In genomic region chr10:68559872-68560200, GRCh38 we compare ENCODE assay signal across 8 cellular contexts. TPM values are rescaled to one million over a fixed set of nuclear protein-coding genes. Genes with fewer than 3 reads are reported as not detected.
DNase-seq lines count a peak whose midpoint lies in the region; ATAC-seq and TF ChIP-seq lines count a peak whose summit lies in the region.

No MANE protein-coding gene starts in this region.

- H3K27me3 ChIP-seq in osteoblast (ENCODE audit: insufficient read depth, low read length), result no peaks in the 10 kb centered on the region

- H3K9me3 ChIP-seq in osteoblast (ENCODE audit: low read depth, low read length), result no peaks in the 10 kb centered on the region

- peak overlapping the region; percentile 84 for H2AFZ ChIP-seq in osteoblast (ENCODE audit: low read length)

- H4K20me1 ChIP-seq in osteoblast (ENCODE audit: insufficient read depth, low read length), result no peaks in the 10 kb centered on the region

- ATAC-seq in HG03097 (IDR thresholded peaks at IDR 0.05; ENCODE audit: low FRiP score, unreplicated experiment) (no peak), GM18498 (IDR thresholded peaks at IDR 0.05; ENCODE audit: unreplicated experiment) (no peak), GM21367 (IDR thresholded peaks at IDR 0.05; ENCODE audit: unreplicated experiment) (no peak)

- H3K4me1 ChIP-seq in osteoblast (ENCODE audit: insufficient read depth, low read length), result peaks cover 15% of the 10 kb centered on the region

- no peaks in the 10 kb centered on the region for H3K36me3 ChIP-seq in osteoblast (ENCODE audit: insufficient read depth, low read length)

- DNase-seq in GM12865 (ENCODE audit: low read depth), result no peak
- peak; percentile 47 for DNase-seq in RPMI8226
- DNase-seq in epithelial cell of proximal tubule (ENCODE audit: low read depth), result no peak
- peak; percentile 71 for DNase-seq in osteoblast (ENCODE audit: insufficient read length, low spot score, missing footprints)
- DNase-seq in NCI-H2227 (lab: John Stamatoyannopoulos, UW; ENCODE audit: unreplicated experiment), result no peak

- H3K4me3 ChIP-seq in GM12865 (ENCODE audit: low read depth, low read length) (peak overlapping the region; percentile 51), epithelial cell of proximal tubule (ENCODE audit: low read depth, low read length) (peak overlapping the region; percentile 75), osteoblast (ENCODE audit: insufficient read depth, low read length) (peak overlapping the region; percentile 85)

- no peak for TF ChIP-seq CTCF in GM12865 (IDR thresholded peaks at IDR 0.05; ENCODE audit: insufficient read depth, low read depth, low read length, missing control alignments)
- TF ChIP-seq CTCF in epithelial cell of proximal tubule (conservative IDR thresholded peaks at IDR 0.05; ENCODE audit: low read depth, low read length), result no peak
- no peak for TF ChIP-seq CTCF in osteoblast (IDR thresholded peaks at IDR 0.05; ENCODE audit: extremely low read depth, low read depth, low read length)

- H3K27ac ChIP-seq in osteoblast (ENCODE audit: low read depth, low read length), result peak overlapping the region; percentile 7

- peak overlapping the region; percentile 85 for H3K4me2 ChIP-seq in osteoblast (ENCODE audit: insufficient read depth, low read length)

- H3K79me2 ChIP-seq in osteoblast (ENCODE audit: insufficient read depth, low read length), result no peaks in the 10 kb centered on the region

RNA-seq across cellular contexts. Expression of gene TET1, which starts 0.3 kb away (rescaled TPM):
- 0.52 and 1.0 TPM in 2 replicates for total RNA-seq in epithelial cell of proximal tubule
- total RNA-seq in osteoblast, result 3.8 and 4.0 TPM in 2 replicates

RNA-seq across cellular contexts. Expression of gene SLC25A16, which starts 32.5 kb away (rescaled TPM):
- total RNA-seq in epithelial cell of proximal tubule (7.3 and 11.9 TPM in 2 replicates), osteoblast (18.6 and 23.9 TPM in 2 replicates)

Comparison
In these comparisons a context has a peak if more than half of its experiments do, and no peak if none do; other contexts are left out.
1. DNase-seq: peak in RPMI8226 (single experiment) and osteoblast (single experiment); none in GM12865 (single experiment), epithelial cell of proximal tubule (single experiment) and NCI-H2227 (single experiment).
2. Peak in every context shown above with its lines, with median percentiles within 50 percentile points of each other: H3K4me3 ChIP-seq.